Comparison of ENCODE assay signal across 8 cellular contexts in genomic region chr2:69514406-69514805, GRCh38.
DNase-seq lines count a peak whose midpoint lies in the region; ATAC-seq, FAIRE-seq and TF ChIP-seq lines count a peak whose summit lies in the region.

No MANE protein-coding gene starts in this region.

- no peaks in the 10 kb centered on the region for H4K20me1 ChIP-seq in GM23338 (replicated peaks; ENCODE audit: insufficient read depth)

- H3K27ac ChIP-seq in GM23338 (ENCODE audit: low read depth) (peak overlapping the region; percentile 66; the same call in 1 of the 2 replicates), cardiac muscle cell (no peak overlapping the region)

- no peaks in the 10 kb centered on the region for H3K9me2 ChIP-seq in GM23338 (ENCODE audit: insufficient read depth)

- H3K4me2 ChIP-seq in GM23338 = no peak overlapping the region

- H3K27ac Mint-ChIP-seq in GM23338 (peak overlapping the region; percentile 88), WTC11 (peak overlapping the region; percentile 61)

- H2AFZ ChIP-seq in GM23338 = no peak overlapping the region

- H3K36me3 Mint-ChIP-seq in GM23338 (ENCODE audit: low read depth) (peaks cover 45% of the 10 kb centered on the region), WTC11 (peaks cover 41% of the 10 kb centered on the region)

- peak; percentile 19 for DNase-seq in GM23338 (ENCODE audit: low spot score)
- peak; percentile 23 for DNase-seq in WTC11 (ENCODE audit: low spot score)
- DNase-seq in cardiac muscle cell (ENCODE audit: low read depth in 1 of 2, low spot score in 1 of 2) = peak in 1 of 2 donors; percentile 85
- DNase-seq in posterior vena cava (ENCODE audit: low spot score) = peak; percentile 83
- no peak for DNase-seq in urothelium cell line (ENCODE audit: low spot score)
- DNase-seq in NCI-H345 (lab: John Stamatoyannopoulos, UW) = no peak
- DNase-seq in stimulated activated CD4-positive, alpha-beta T cell treated with anti-CD3 and anti-CD28 coated beads, Interleukin-4, amount 100 ng/mL, for 1 hour = no peak

- H3K27me3 Mint-ChIP-seq in GM23338 (ENCODE audit: insufficient read depth, low read depth, poor library complexity) (peaks cover 3% of the 10 kb centered on the region), WTC11 (ENCODE audit: low read depth) (no peaks in the 10 kb centered on the region)

- H3K4me3 ChIP-seq in GM23338 = no peak overlapping the region
- no peak overlapping the region for H3K4me3 ChIP-seq in cardiac muscle cell

- CTCF ChIA-PET in WTC11 (lab: Charles Lee) = interaction anchor here (1.3 kb wide), 1 partner anchor 11 kb away, joined by 3 read pairs; no protein-coding TSS in a partner anchor

- H3K36me3 ChIP-seq in GM23338 (ENCODE audit: insufficient read depth) (peaks cover 3% of the 10 kb centered on the region), cardiac muscle cell (peaks cover 49% of the 10 kb centered on the region)

- FAIRE-seq in urothelium cell line (lab: Jason Lieb, UNC) = no peak

- H3K4me1 ChIP-seq in GM23338 (ENCODE audit: insufficient read depth) (peaks cover 4% of the 10 kb centered on the region; the same call in 1 of the 2 replicates), cardiac muscle cell (ENCODE audit: low read depth) (no peaks in the 10 kb centered on the region)

- H3K4me3 Mint-ChIP-seq in GM23338 (no peak overlapping the region), WTC11 (no peak overlapping the region)

- peak; percentile 36 for ATAC-seq in GM23338
- ATAC-seq in WTC11 = no peak
- no peak for ATAC-seq in GM18870 (IDR thresholded peaks at IDR 0.05; ENCODE audit: unreplicated experiment)

- H3F3A ChIP-seq in GM23338 (replicated peaks; ENCODE audit: low read depth) = 0 out of 2 replicates have a peak, but pooled peaks cover 3% of the 10 kb centered on the region

- no peak for TF ChIP-seq CTCF in GM23338 (conservative IDR thresholded peaks at IDR 0.05; ENCODE audit: low read depth in 2 of 2)
- TF ChIP-seq CTCF in WTC11 (IDR thresholded peaks at IDR 0.05) = no peak
- peak; percentile 15 for TF ChIP-seq CTCF in cardiac muscle cell (IDR thresholded peaks at IDR 0.05; ENCODE audit: low read depth, low read length)

- POLR2A ChIA-PET in WTC11 (lab: Charles Lee) = interaction anchor here (0.9 kb wide), 1 partner anchor 77 kb away, joined by 4 read pairs; the partner anchor contains the start of gene NFU1

- H3K9me3 ChIP-seq in cardiac muscle cell (ENCODE audit: low read depth) = no peaks in the 10 kb centered on the region

- intact Hi-C loops in posterior vena cava (cut with DNase I) = no loop called here

- H3K4me1 Mint-ChIP-seq in GM23338 (peaks cover 13% of the 10 kb centered on the region), WTC11 (peaks cover 12% of the 10 kb centered on the region)

- H3K9me3 Mint-ChIP-seq in GM23338 (no peaks in the 10 kb centered on the region), WTC11 (peaks cover 7% of the 10 kb centered on the region)

- no peaks in the 10 kb centered on the region for H3K79me2 ChIP-seq in GM23338 (replicated peaks; ENCODE audit: insufficient read depth)

- H3K27me3 ChIP-seq in GM23338 (ENCODE audit: insufficient read depth) (no peaks in the 10 kb centered on the region), cardiac muscle cell (no peaks in the 10 kb centered on the region)

TF ChIP-seq in GM23338, 12 proteins besides CTCF, POLR2A, EP300 and RAD21 (continues in another document):
- TF ChIP-seq NANOG (IDR thresholded peaks at IDR 0.05; ENCODE audit: borderline replicate concordance) = no peak
- no peak for TF ChIP-seq EZH2 (IDR thresholded peaks at IDR 0.05; ENCODE audit: low read depth, unreplicated experiment)
- TF ChIP-seq STAT1 (IDR thresholded peaks at IDR 0.05; ENCODE audit: unreplicated experiment) = no peak
- TF ChIP-seq, protein P1, sequence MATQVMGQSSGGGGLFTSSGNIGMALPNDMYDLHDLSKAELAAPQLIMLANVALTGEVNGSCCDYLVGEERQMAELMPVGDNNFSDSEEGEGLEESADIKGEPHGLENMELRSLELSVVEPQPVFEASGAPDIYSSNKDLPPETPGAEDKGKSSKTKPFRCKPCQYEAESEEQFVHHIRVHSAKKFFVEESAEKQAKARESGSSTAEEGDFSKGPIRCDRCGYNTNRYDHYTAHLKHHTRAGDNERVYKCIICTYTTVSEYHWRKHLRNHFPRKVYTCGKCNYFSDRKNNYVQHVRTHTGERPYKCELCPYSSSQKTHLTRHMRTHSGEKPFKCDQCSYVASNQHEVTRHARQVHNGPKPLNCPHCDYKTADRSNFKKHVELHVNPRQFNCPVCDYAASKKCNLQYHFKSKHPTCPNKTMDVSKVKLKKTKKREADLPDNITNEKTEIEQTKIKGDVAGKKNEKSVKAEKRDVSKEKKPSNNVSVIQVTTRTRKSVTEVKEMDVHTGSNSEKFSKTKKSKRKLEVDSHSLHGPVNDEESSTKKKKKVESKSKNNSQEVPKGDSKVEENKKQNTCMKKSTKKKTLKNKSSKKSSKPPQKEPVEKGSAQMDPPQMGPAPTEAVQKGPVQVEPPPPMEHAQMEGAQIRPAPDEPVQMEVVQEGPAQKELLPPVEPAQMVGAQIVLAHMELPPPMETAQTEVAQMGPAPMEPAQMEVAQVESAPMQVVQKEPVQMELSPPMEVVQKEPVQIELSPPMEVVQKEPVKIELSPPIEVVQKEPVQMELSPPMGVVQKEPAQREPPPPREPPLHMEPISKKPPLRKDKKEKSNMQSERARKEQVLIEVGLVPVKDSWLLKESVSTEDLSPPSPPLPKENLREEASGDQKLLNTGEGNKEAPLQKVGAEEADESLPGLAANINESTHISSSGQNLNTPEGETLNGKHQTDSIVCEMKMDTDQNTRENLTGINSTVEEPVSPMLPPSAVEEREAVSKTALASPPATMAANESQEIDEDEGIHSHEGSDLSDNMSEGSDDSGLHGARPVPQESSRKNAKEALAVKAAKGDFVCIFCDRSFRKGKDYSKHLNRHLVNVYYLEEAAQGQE (IDR thresholded peaks at IDR 0.05; ENCODE audit: unreplicated experiment) = no peak
- no peak for TF ChIP-seq ZNF331 (CRISPR knock-in tag; IDR thresholded peaks at IDR 0.05; ENCODE audit: low read depth)
- TF ChIP-seq CREB1 (CRISPR knock-in tag; IDR thresholded peaks at IDR 0.05; ENCODE audit: low read depth) = no peak
- TF ChIP-seq EZH2phosphoT487 (IDR thresholded peaks at IDR 0.05; ENCODE audit: unreplicated experiment) = no peak
- TF ChIP-seq ZNF114 (CRISPR knock-in tag; IDR thresholded peaks at IDR 0.05) = no peak
- no peak for TF ChIP-seq JUNB (IDR thresholded peaks at IDR 0.05; ENCODE audit: unreplicated experiment)

TF ChIP-seq in WTC11, 78 proteins besides CTCF, POLR2A, EP300 and RAD21 (continues in another document):
- TF ChIP-seq ZNF671 (CRISPR knock-in tag; IDR thresholded peaks at IDR 0.05) = no peak
- TF ChIP-seq, protein P2, sequence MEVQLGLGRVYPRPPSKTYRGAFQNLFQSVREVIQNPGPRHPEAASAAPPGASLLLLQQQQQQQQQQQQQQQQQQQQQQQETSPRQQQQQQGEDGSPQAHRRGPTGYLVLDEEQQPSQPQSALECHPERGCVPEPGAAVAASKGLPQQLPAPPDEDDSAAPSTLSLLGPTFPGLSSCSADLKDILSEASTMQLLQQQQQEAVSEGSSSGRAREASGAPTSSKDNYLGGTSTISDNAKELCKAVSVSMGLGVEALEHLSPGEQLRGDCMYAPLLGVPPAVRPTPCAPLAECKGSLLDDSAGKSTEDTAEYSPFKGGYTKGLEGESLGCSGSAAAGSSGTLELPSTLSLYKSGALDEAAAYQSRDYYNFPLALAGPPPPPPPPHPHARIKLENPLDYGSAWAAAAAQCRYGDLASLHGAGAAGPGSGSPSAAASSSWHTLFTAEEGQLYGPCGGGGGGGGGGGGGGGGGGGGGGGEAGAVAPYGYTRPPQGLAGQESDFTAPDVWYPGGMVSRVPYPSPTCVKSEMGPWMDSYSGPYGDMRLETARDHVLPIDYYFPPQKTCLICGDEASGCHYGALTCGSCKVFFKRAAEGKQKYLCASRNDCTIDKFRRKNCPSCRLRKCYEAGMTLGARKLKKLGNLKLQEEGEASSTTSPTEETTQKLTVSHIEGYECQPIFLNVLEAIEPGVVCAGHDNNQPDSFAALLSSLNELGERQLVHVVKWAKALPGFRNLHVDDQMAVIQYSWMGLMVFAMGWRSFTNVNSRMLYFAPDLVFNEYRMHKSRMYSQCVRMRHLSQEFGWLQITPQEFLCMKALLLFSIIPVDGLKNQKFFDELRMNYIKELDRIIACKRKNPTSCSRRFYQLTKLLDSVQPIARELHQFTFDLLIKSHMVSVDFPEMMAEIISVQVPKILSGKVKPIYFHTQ (CRISPR knock-in tag; IDR thresholded peaks at IDR 0.05) = no peak
- TF ChIP-seq PRRX2 (CRISPR knock-in tag; IDR thresholded peaks at IDR 0.05) = no peak
- TF ChIP-seq ZBTB21 (CRISPR knock-in tag; IDR thresholded peaks at IDR 0.05; ENCODE audit: borderline replicate concordance) = no peak
- no peak for TF ChIP-seq SP1 (CRISPR knock-in tag; conservative IDR thresholded peaks at IDR 0.05)
- no peak for TF ChIP-seq ZNF219 (CRISPR knock-in tag; IDR thresholded peaks at IDR 0.05; ENCODE audit: borderline replicate concordance)
- TF ChIP-seq, protein P3, sequence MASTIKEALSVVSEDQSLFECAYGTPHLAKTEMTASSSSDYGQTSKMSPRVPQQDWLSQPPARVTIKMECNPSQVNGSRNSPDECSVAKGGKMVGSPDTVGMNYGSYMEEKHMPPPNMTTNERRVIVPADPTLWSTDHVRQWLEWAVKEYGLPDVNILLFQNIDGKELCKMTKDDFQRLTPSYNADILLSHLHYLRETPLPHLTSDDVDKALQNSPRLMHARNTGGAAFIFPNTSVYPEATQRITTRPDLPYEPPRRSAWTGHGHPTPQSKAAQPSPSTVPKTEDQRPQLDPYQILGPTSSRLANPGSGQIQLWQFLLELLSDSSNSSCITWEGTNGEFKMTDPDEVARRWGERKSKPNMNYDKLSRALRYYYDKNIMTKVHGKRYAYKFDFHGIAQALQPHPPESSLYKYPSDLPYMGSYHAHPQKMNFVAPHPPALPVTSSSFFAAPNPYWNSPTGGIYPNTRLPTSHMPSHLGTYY (CRISPR knock-in tag; IDR thresholded peaks at IDR 0.05) = no peak

Comparison
In these comparisons a context has a peak if more than half of its experiments do, and no peak if none do; other contexts are left out.
1. DNase-seq: peak in GM23338 (single experiment), WTC11 (single experiment) and posterior vena cava (single experiment); none in urothelium cell line (single experiment), NCI-H345 (single experiment) and stimulated activated CD4-positive, alpha-beta T cell treated with anti-CD3 and anti-CD28 coated beads, Interleukin-4, amount 100 ng/mL, for 1 hour (single experiment).